ENCODE assay signal across 22 cellular contexts in the genomic region with DNA sequence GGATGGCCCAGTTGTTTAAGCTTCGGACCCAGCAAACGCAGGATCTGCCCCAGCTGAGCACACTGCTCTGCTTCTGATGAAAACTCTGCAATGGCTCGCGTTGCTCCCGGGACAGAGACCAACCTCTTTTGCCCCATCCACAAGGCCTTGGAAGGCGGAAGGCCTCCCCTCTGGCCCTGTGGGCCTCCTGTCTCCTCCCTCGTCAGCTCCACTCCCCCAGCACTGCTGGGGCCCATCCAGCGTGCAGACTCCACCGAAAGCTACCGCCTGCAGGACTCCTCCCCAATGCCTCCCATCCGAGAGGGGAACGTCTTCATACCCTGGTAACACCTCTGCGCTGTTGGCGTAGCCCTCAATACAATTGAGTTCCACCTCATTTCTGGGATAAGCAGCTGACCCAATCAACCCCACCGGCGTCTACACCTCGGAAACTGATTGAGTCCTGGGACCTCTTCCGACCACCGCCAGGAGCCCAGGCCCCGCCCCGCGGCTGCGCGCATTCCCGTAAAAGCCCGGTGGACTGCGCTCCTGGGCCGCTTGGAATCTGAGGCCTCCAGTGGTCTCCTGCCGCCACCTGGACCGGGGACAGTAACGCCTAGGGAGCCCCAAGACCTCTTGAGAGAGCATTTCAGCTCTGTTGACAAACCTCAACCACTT. TPM values are rescaled to one million over a fixed set of nuclear protein-coding genes. Genes with fewer than 3 reads are reported as not detected.
DNase-seq lines count a peak whose midpoint lies in the region; ATAC-seq and TF ChIP-seq lines count a peak whose summit lies in the region.
"Had no signal": no experiment of that assay in that cellular context is flagged by ENCODE, and none has a peak within 500 bp of the region (broad histone marks: within the 10 kb centered on the region; RNA-seq: fewer than 3 reads in every experiment).

TSS of gene PRR23E (plus strand) at position 556 of the 657 bp plus-strand sequence. CDS start 3,555 bp downstream, outside the sequence.

- H3K4me1 ChIP-seq in Peyer's patch (no peaks in the 10 kb centered on the region), neuronal stem cell (ENCODE audit: control insufficient read depth in 2 of 2, insufficient read depth in 1 of 2, low read depth in 1 of 2, low read length in 2 of 2) (peaks cover 0 to 2% of the 10 kb centered on the region in 2 donors)
- H3K4me1 ChIP-seq: BLaER1, Caco-2, SJSA1 had no signal

- no peak within 1 kb of the TSS for H2AFZ ChIP-seq in neuronal stem cell (ENCODE audit: low read length)

- H2BK15ac ChIP-seq in neuronal stem cell (ENCODE audit: low read length), result no peak within 1 kb of the TSS

- H2BK5ac ChIP-seq in neuronal stem cell (ENCODE audit: low read length), result no peak within 1 kb of the TSS

- TF ChIP-seq CTCF in Peyer's patch (IDR thresholded peaks at IDR 0.05) (no peak), type B pancreatic cell (conservative IDR thresholded peaks at IDR 0.05) (no peak)

- no peaks in the 10 kb centered on the region for H3K4me1 Mint-ChIP-seq in type B pancreatic cell (ENCODE audit: unreplicated experiment)
- H3K4me1 Mint-ChIP-seq: CD4-positive, alpha-beta memory T cell had no signal

- no peak within 1 kb of the TSS for H4K91ac ChIP-seq in neuronal stem cell (ENCODE audit: low read depth, low read length, poor library complexity)

- H3K27me3 Mint-ChIP-seq in type B pancreatic cell, result peaks cover 28% of the 10 kb centered on the region

- ATAC-seq in left lobe of liver (no peak), HG02623 (IDR thresholded peaks at IDR 0.05; ENCODE audit: unreplicated experiment) (no peak), GM21825 (IDR thresholded peaks at IDR 0.05; ENCODE audit: unreplicated experiment) (no peak)

- H3K14ac ChIP-seq in neuronal stem cell (ENCODE audit: low read length), result no peak within 1 kb of the TSS

- H3K9me3 ChIP-seq in Peyer's patch (peaks cover 0 to 2% (median 0%) of the 10 kb centered on the region in 4 donors), neuronal stem cell (replicated peaks in 1 of 2; ENCODE audit: control insufficient read depth in 2 of 2, insufficient read depth in 1 of 2, low read depth in 1 of 2, low read length in 2 of 2) (peaks cover 0 to 5% of the 10 kb centered on the region in 2 donors)
- H3K9me3 ChIP-seq: SJSA1 had no signal

- H3K79me1 ChIP-seq in neuronal stem cell (ENCODE audit: low read depth, low read length), result no peaks in the 10 kb centered on the region

- no peak within 1 kb of the TSS for H3K23ac ChIP-seq in neuronal stem cell (ENCODE audit: low read depth, low read length, poor library complexity)

- peak within 1 kb of the TSS; percentile 17 for H4K8ac ChIP-seq in neuronal stem cell (ENCODE audit: low read depth, low read length)

- H3K18ac ChIP-seq in neuronal stem cell (ENCODE audit: low read length), result peak within 1 kb of the TSS; percentile 51

- H3K4me3 ChIP-seq in Peyer's patch, result no peak within 1 kb of the TSS
- H3K4me3 ChIP-seq in neuronal stem cell (ENCODE audit: low read length in 2 of 2), result no peak within 1 kb of the TSS
- H3K4me3 ChIP-seq: BLaER1, SJSA1 had no signal

- no peaks in the 10 kb centered on the region for H3K36me3 Mint-ChIP-seq in type B pancreatic cell
- H3K36me3 Mint-ChIP-seq: CD4-positive, alpha-beta memory T cell had no signal

- H3K4ac ChIP-seq in neuronal stem cell (ENCODE audit: low read length), result no peak within 1 kb of the TSS

- peaks cover 9% of the 10 kb centered on the region for H3K9me3 Mint-ChIP-seq in type B pancreatic cell

- no peak within 1 kb of the TSS for H2BK12ac ChIP-seq in neuronal stem cell (ENCODE audit: low read length)

- no peak within 1 kb of the TSS for H3K4me3 Mint-ChIP-seq in type B pancreatic cell
- H3K4me3 Mint-ChIP-seq: CD4-positive, alpha-beta memory T cell had no signal

- H3K27me3 ChIP-seq in Peyer's patch (no peaks in the 10 kb centered on the region), neuronal stem cell (ENCODE audit: control insufficient read depth in 3 of 3, insufficient read depth in 3 of 3, low read depth in 1 of 3, low read length in 3 of 3) (peaks cover 0 to under 1% (median 0%) of the 10 kb centered on the region in 3 experiments)
- H3K27me3 ChIP-seq: BLaER1, SJSA1 had no signal

- H3K36me3 ChIP-seq in Peyer's patch (no peaks in the 10 kb centered on the region), neuronal stem cell (replicated peaks in 1 of 2; ENCODE audit: control insufficient read depth in 2 of 2, insufficient read depth in 2 of 2, low read length in 2 of 2) (no peaks in the 10 kb centered on the region)
- H3K36me3 ChIP-seq: SJSA1 had no signal

- H3K27ac Mint-ChIP-seq in type B pancreatic cell, result no peak within 1 kb of the TSS
- H3K27ac Mint-ChIP-seq: CD4-positive, alpha-beta memory T cell had no signal

- no peak within 1 kb of the TSS for H3K9ac ChIP-seq in neuronal stem cell (ENCODE audit: low read depth, low read length, poor library complexity)
- H3K9ac ChIP-seq: BLaER1 had no signal

- WGBS in neuronal stem cell (ENCODE audit: extremely low coverage in 2 of 2, insufficient read length in 2 of 2, insufficient replicate concordance in 1 of 2), 2 donors, result no CpG with 5 or more reads among the region's 31 CpGs

- no peak within 1 kb of the TSS for H2BK120ac ChIP-seq in neuronal stem cell (ENCODE audit: low read depth, low read length)

- TF ChIP-seq POLR2A in Peyer's patch (IDR thresholded peaks at IDR 0.05), result no peak

- H3K4me2 ChIP-seq in neuronal stem cell (ENCODE audit: insufficient read depth, low read length, poor library complexity, severe bottlenecking), result no peak within 1 kb of the TSS
- H3K4me2 ChIP-seq: BLaER1 had no signal

- DNase-seq in Peyer's patch (peak in 2 of 3 donors; percentile 24 to 36), left lobe of liver (ENCODE audit: low spot score) (peak; percentile 29), neuronal stem cell (ENCODE audit: low spot score) (no peak), type B pancreatic cell (ENCODE audit: extremely low spot score, unreplicated experiment) (peak; percentile 55), Kasumi-1 (lab: John Stamatoyannopoulos, UW) (no peak)
- DNase-seq: Caco-2; CD4-positive, alpha-beta memory T cell; Karpas-422; NCI-H1694; NCI-H2081; NCI-H2171; NCI-H345; NCI-H524; NCI-H774; NK-92 treated with Interleukin-12 subunit alpha and Interleukin-12 subunit beta, amount 100 ng/mL, for 24 hours had no signal

- H3K27ac ChIP-seq in Peyer's patch (no peak within 1 kb of the TSS), neuronal stem cell (replicated peaks; ENCODE audit: low read length) (no peak within 1 kb of the TSS)
- H3K27ac ChIP-seq: BLaER1, SJSA1 had no signal

- H2AK5ac ChIP-seq in neuronal stem cell (ENCODE audit: low read depth, low read length), result peak within 1 kb of the TSS; percentile 75

RNA-seq across cellular contexts. Expression of gene PRR23E, which starts in this region (rescaled TPM):
- total RNA-seq in Peyer's patch, result not detected
- total RNA-seq in left lobe of liver, result not detected
- not detected for polyA plus RNA-seq in neuronal stem cell (2013, experiment 1 of 2)
- not detected for polyA plus RNA-seq in neuronal stem cell (2013, experiment 2 of 2)
- not detected in 2 replicates for total RNA-seq in type B pancreatic cell (ENCODE audit: low replicate concordance)
- total RNA-seq: Caco-2; CD4-positive, alpha-beta memory T cell; G401; H1; MCF 10A; SJSA1 had no signal
- polyA plus RNA-seq: CD4-positive, alpha-beta memory T cell; H1 had no signal

Comparison
In these comparisons a context has a peak if more than half of its experiments do, and no peak if none do; other contexts are left out.
1. Peak in DNase-seq in Peyer's patch; RNA of the gene not detected or under 1 TPM.
2. Peak in DNase-seq in left lobe of liver; RNA of the gene not detected or under 1 TPM.
3. Peak in DNase-seq in type B pancreatic cell; RNA of the gene not detected or under 1 TPM.